Comparison of ENCODE assay signal across 2 cellular contexts in the genomic region with DNA sequence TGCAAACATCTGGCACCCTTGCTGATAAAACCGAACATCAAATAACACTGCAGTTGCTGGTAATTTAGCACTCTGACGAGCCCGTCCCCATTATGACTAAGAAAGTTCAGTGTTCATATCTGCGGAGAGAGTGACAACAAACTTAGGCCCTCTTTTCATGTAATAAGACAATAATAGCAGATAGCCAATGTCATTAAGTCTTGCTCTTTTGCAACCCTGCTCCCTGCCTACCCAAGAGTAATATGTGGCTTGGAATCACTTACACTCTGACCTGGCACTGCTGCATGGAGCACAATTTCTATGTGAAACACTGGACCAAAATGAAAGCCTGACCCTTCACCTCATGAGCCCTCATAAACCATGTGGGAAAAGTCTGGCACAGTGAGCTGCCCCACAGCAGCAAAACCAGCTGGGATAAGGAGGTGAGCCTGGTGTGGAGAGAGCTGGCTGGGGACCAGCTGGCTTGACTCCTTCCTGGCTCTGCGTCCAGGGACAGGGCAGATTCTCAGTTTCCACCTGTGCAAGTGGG.
TF ChIP-seq lines count a peak whose summit lies in the region.

No MANE protein-coding gene starts in this region.

TF ChIP-seq in liver, 16 proteins besides CTCF, POLR2A, EP300 and RAD21 (continued from another document):
- TF ChIP-seq REST (IDR thresholded peaks at IDR 0.05), result peak; percentile 60
- TF ChIP-seq, protein P1, sequence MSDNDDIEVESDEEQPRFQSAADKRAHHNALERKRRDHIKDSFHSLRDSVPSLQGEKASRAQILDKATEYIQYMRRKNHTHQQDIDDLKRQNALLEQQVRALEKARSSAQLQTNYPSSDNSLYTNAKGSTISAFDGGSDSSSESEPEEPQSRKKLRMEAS (IDR thresholded peaks at IDR 0.05), result peak; percentile 91
- TF ChIP-seq, protein P2, sequence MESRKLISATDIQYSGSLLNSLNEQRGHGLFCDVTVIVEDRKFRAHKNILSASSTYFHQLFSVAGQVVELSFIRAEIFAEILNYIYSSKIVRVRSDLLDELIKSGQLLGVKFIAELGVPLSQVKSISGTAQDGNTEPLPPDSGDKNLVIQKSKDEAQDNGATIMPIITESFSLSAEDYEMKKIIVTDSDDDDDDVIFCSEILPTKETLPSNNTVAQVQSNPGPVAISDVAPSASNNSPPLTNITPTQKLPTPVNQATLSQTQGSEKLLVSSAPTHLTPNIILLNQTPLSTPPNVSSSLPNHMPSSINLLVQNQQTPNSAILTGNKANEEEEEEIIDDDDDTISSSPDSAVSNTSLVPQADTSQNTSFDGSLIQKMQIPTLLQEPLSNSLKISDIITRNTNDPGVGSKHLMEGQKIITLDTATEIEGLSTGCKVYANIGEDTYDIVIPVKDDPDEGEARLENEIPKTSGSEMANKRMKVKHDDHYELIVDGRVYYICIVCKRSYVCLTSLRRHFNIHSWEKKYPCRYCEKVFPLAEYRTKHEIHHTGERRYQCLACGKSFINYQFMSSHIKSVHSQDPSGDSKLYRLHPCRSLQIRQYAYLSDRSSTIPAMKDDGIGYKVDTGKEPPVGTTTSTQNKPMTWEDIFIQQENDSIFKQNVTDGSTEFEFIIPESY (IDR thresholded peaks at IDR 0.05), result peak; percentile 40

TF ChIP-seq in HepG2, 621 proteins besides CTCF, POLR2A, EP300 and RAD21 (continued from another document):
- TF ChIP-seq, protein P3, sequence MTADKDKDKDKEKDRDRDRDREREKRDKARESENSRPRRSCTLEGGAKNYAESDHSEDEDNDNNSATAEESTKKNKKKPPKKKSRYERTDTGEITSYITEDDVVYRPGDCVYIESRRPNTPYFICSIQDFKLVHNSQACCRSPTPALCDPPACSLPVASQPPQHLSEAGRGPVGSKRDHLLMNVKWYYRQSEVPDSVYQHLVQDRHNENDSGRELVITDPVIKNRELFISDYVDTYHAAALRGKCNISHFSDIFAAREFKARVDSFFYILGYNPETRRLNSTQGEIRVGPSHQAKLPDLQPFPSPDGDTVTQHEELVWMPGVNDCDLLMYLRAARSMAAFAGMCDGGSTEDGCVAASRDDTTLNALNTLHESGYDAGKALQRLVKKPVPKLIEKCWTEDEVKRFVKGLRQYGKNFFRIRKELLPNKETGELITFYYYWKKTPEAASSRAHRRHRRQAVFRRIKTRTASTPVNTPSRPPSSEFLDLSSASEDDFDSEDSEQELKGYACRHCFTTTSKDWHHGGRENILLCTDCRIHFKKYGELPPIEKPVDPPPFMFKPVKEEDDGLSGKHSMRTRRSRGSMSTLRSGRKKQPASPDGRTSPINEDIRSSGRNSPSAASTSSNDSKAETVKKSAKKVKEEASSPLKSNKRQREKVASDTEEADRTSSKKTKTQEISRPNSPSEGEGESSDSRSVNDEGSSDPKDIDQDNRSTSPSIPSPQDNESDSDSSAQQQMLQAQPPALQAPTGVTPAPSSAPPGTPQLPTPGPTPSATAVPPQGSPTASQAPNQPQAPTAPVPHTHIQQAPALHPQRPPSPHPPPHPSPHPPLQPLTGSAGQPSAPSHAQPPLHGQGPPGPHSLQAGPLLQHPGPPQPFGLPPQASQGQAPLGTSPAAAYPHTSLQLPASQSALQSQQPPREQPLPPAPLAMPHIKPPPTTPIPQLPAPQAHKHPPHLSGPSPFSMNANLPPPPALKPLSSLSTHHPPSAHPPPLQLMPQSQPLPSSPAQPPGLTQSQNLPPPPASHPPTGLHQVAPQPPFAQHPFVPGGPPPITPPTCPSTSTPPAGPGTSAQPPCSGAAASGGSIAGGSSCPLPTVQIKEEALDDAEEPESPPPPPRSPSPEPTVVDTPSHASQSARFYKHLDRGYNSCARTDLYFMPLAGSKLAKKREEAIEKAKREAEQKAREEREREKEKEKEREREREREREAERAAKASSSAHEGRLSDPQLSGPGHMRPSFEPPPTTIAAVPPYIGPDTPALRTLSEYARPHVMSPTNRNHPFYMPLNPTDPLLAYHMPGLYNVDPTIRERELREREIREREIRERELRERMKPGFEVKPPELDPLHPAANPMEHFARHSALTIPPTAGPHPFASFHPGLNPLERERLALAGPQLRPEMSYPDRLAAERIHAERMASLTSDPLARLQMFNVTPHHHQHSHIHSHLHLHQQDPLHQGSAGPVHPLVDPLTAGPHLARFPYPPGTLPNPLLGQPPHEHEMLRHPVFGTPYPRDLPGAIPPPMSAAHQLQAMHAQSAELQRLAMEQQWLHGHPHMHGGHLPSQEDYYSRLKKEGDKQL (CRISPR knock-in tag; IDR thresholded peaks at IDR 0.05; ENCODE audit: low read depth), result no peak
- TF ChIP-seq GATA4 (IDR thresholded peaks at IDR 0.05; ENCODE audit: borderline replicate concordance, low read depth) (no peak), GTF2F1 (IDR thresholded peaks at IDR 0.05; ENCODE audit: low read length) (no peak), ZNF20 (CRISPR knock-in tag; IDR thresholded peaks at IDR 0.05) (no peak), ZBTB7A (CRISPR knock-in tag; IDR thresholded peaks at IDR 0.05) (no peak)
